27 cellular contexts compared by ENCODE assay signal in genomic region chr2:126506786-126507185, GRCh38.
DNase-seq lines count a peak whose midpoint lies in the region; ATAC-seq and TF ChIP-seq lines count a peak whose summit lies in the region.
"Had no signal": no experiment of that assay in that cellular context is flagged by ENCODE, and none has a peak within 500 bp of the region (broad histone marks: within the 10 kb centered on the region; RNA-seq: fewer than 3 reads in every experiment).

No MANE protein-coding gene starts in this region.

- no peaks in the 10 kb centered on the region for H3K4me1 Mint-ChIP-seq in activated CD4-positive, alpha-beta T cell treated with anti-CD3 and anti-CD28 coated beads, Interleukin-2, amount 10 ng/mL, durations not matched to agents 24 days and 14 days
- peaks cover 24% of the 10 kb centered on the region for H3K4me1 Mint-ChIP-seq in progenitor cell of endocrine pancreas (ENCODE audit: low read depth)
- H3K4me1 Mint-ChIP-seq: CD4-positive, CD25-positive, alpha-beta regulatory T cell; T-cell had no signal

- peak; percentile 32 for TF ChIP-seq CTCF in progenitor cell of endocrine pancreas (IDR thresholded peaks at IDR 0.05; ENCODE audit: unreplicated experiment)

- no peak overlapping the region for H3K27ac Mint-ChIP-seq in activated CD4-positive, alpha-beta T cell treated with anti-CD3 and anti-CD28 coated beads, Interleukin-2, amount 10 ng/mL, durations not matched to agents 24 days and 14 days
- no peak overlapping the region for H3K27ac Mint-ChIP-seq in progenitor cell of endocrine pancreas
- H3K27ac Mint-ChIP-seq: CD4-positive, CD25-positive, alpha-beta regulatory T cell; IgD-negative memory B cell; T-cell had no signal

- H3K79me1 ChIP-seq in mesenchymal stem cell (replicated peaks; ENCODE audit: low read length, poor library complexity, severe bottlenecking) = no peaks in the 10 kb centered on the region

- no peak overlapping the region for H2AK5ac ChIP-seq in mesenchymal stem cell (ENCODE audit: low read length, severe bottlenecking)

- H3K18ac ChIP-seq in mesenchymal stem cell (ENCODE audit: low read depth in 1 of 2, low read length in 2 of 2) = no peak overlapping the region

- H4K91ac ChIP-seq in mesenchymal stem cell (ENCODE audit: low read length) = no peak overlapping the region

- H3K4me3 ChIP-seq in HUES48 (ENCODE audit: low read depth, low read length) (no peak overlapping the region), mesenchymal stem cell (ENCODE audit: insufficient read depth in 1 of 2, low read depth in 1 of 2, low read length in 2 of 2) (no peak overlapping the region)
- H3K4me3 ChIP-seq: GM23248, MG63 had no signal

- no peak overlapping the region for H2BK120ac ChIP-seq in mesenchymal stem cell (ENCODE audit: low read depth, low read length)

- ATAC-seq in HG02759 (IDR thresholded peaks at IDR 0.05; ENCODE audit: unreplicated experiment) = no peak
- ATAC-seq: PC-3, SK-N-SH treated with all-trans-retinoic acid at 6 μM for 48 hours, T-cell had no signal

- no peak overlapping the region for H2BK15ac ChIP-seq in mesenchymal stem cell (ENCODE audit: low read depth, poor library complexity, severe bottlenecking)

- no peak overlapping the region for H3K9ac ChIP-seq in HUES48 (ENCODE audit: low read depth, low read length)
- H3K9ac ChIP-seq in mesenchymal stem cell (ENCODE audit: low read length) = no peak overlapping the region
- H3K9ac ChIP-seq: GM23248 had no signal

- peak overlapping the region in 1 of 2 experiments; percentile 5 for H3K23ac ChIP-seq in mesenchymal stem cell (ENCODE audit: low read length in 2 of 2)

- no peak overlapping the region for H3K4me2 ChIP-seq in mesenchymal stem cell (ENCODE audit: low read length, poor library complexity, severe bottlenecking)

- 20% methylated on average over 1 of the region's 1 CpG for WGBS in mesenchymal stem cell

- H3K4ac ChIP-seq in mesenchymal stem cell (ENCODE audit: low read depth in 1 of 2, low read length in 2 of 2) = no peak overlapping the region

- no peaks in the 10 kb centered on the region for H3K36me3 ChIP-seq in HUES48 (ENCODE audit: control insufficient read depth, insufficient read depth, low read length)
- no peaks in the 10 kb centered on the region for H3K36me3 ChIP-seq in mesenchymal stem cell (ENCODE audit: control insufficient read depth in 1 of 2, insufficient read depth in 2 of 2, low read depth in 1 of 2, low read length in 2 of 2)
- H3K36me3 ChIP-seq: BE2C, MG63 had no signal

- intact Hi-C loops in activated CD4-positive, alpha-beta T cell treated with anti-CD3 and anti-CD28 coated beads, Interleukin-2, amount 10 ng/mL, durations not matched to agents 24 days and 14 days (cut with micrococcal nuclease) = no loop called here

- H3K14ac ChIP-seq in mesenchymal stem cell (ENCODE audit: low read length in 2 of 2) = no peak overlapping the region

- no peaks in the 10 kb centered on the region for H3K36me3 Mint-ChIP-seq in activated CD4-positive, alpha-beta T cell treated with anti-CD3 and anti-CD28 coated beads, Interleukin-2, amount 10 ng/mL, durations not matched to agents 24 days and 14 days (ENCODE audit: low read depth)
- no peaks in the 10 kb centered on the region for H3K36me3 Mint-ChIP-seq in progenitor cell of endocrine pancreas (ENCODE audit: insufficient read depth)
- H3K36me3 Mint-ChIP-seq: CD4-positive, CD25-positive, alpha-beta regulatory T cell; IgD-negative memory B cell; T-cell had no signal

- H2AFZ ChIP-seq in mesenchymal stem cell (ENCODE audit: low read depth, low read length) = peak overlapping the region; percentile 44
- H2AFZ ChIP-seq: GM23248 had no signal

- H3K4me1 ChIP-seq in HUES48 (ENCODE audit: control insufficient read depth, insufficient read depth, low read length) (peaks cover 19% of the 10 kb centered on the region), mesenchymal stem cell (ENCODE audit: control insufficient read depth, insufficient read depth, low read depth, low read length) (no peaks in the 10 kb centered on the region)
- H3K4me1 ChIP-seq: BE2C had no signal

- no peaks in the 10 kb centered on the region for H3K27me3 Mint-ChIP-seq in activated CD4-positive, alpha-beta T cell treated with anti-CD3 and anti-CD28 coated beads, Interleukin-2, amount 10 ng/mL, durations not matched to agents 24 days and 14 days
- peaks cover 11% of the 10 kb centered on the region for H3K27me3 Mint-ChIP-seq in progenitor cell of endocrine pancreas
- H3K27me3 Mint-ChIP-seq: IgD-negative memory B cell had no signal

- no peaks in the 10 kb centered on the region for H3K9me3 Mint-ChIP-seq in activated CD4-positive, alpha-beta T cell treated with anti-CD3 and anti-CD28 coated beads, Interleukin-2, amount 10 ng/mL, durations not matched to agents 24 days and 14 days
- no peaks in the 10 kb centered on the region for H3K9me3 Mint-ChIP-seq in progenitor cell of endocrine pancreas (ENCODE audit: low read depth)
- H3K9me3 Mint-ChIP-seq: CD4-positive, CD25-positive, alpha-beta regulatory T cell; IgD-negative memory B cell; T-cell had no signal

- no peak overlapping the region for H4K8ac ChIP-seq in mesenchymal stem cell (ENCODE audit: low read length)

- peak overlapping the region; percentile 56 for H3K27ac ChIP-seq in HUES48 (ENCODE audit: low read depth, low read length)
- H3K27ac ChIP-seq in mesenchymal stem cell (ENCODE audit: low read length, poor library complexity, severe bottlenecking) = no peak overlapping the region
- H3K27ac ChIP-seq: GM23248 had no signal

- no peak overlapping the region for H2BK12ac ChIP-seq in mesenchymal stem cell (ENCODE audit: low read length in 2 of 2)

- peak; percentile 40 for DNase-seq in activated CD4-positive, alpha-beta T cell treated with anti-CD3 and anti-CD28 coated beads, Interleukin-2, amount 10 ng/mL, durations not matched to agents 24 days and 14 days
- no peak for DNase-seq in activated CD4-positive, alpha-beta T cell treated with anti-CD3 and anti-CD28 coated beads, Interleukin-2, amount 50 U/mL, for 48 hours
- DNase-seq in mesenchymal stem cell (no peak), progenitor cell of endocrine pancreas (ENCODE audit: low spot score, unreplicated experiment) (no peak), NCI-H2107 treated with DMSO at 0.1 percent for 48 hours (lab: John Stamatoyannopoulos, UW; ENCODE audit: unreplicated experiment) (no peak), AG08395 (ENCODE audit: low spot score) (no peak)
- DNase-seq: BE2C; CD4-positive, CD25-positive, alpha-beta regulatory T cell; COR-L47; DMS 273 treated with DMSO at 0.1 percent for 48 hours; DND-41; GM23248; Karpas-422; MG63; NCI-H1048; NCI-H1436; NCI-H2029; NCI-H446 treated with DMSO at 0.1 percent for 48 hours; NCI-H774; PC-3; RPMI8226; SIG-M5; T-cell had no signal

- no peak overlapping the region for H2BK5ac ChIP-seq in mesenchymal stem cell (ENCODE audit: low read depth, low read length, poor library complexity, severe bottlenecking)

- H3K27me3 ChIP-seq in HUES48 (ENCODE audit: control insufficient read depth, insufficient read depth, low read length) (no peaks in the 10 kb centered on the region), mesenchymal stem cell (ENCODE audit: control insufficient read depth in 1 of 2, insufficient read depth in 1 of 2, low read length in 2 of 2) (no peaks in the 10 kb centered on the region)
- H3K27me3 ChIP-seq: BE2C, MG63 had no signal

- H3K9me3 ChIP-seq in HUES48 (ENCODE audit: control insufficient read depth, insufficient read depth, low read length) (no peaks in the 10 kb centered on the region), mesenchymal stem cell (ENCODE audit: control insufficient read depth, low read length) (no peaks in the 10 kb centered on the region)
- H3K9me3 ChIP-seq: BE2C, MG63 had no signal

- H3K4me3 Mint-ChIP-seq in activated CD4-positive, alpha-beta T cell treated with anti-CD3 and anti-CD28 coated beads, Interleukin-2, amount 10 ng/mL, durations not matched to agents 24 days and 14 days = no peak overlapping the region
- H3K4me3 Mint-ChIP-seq in progenitor cell of endocrine pancreas (ENCODE audit: low read depth) = no peak overlapping the region
- H3K4me3 Mint-ChIP-seq: CD4-positive, CD25-positive, alpha-beta regulatory T cell; IgD-negative memory B cell; T-cell had no signal
